1 cellular context compared by ENCODE assay signal in the genomic region with DNA sequence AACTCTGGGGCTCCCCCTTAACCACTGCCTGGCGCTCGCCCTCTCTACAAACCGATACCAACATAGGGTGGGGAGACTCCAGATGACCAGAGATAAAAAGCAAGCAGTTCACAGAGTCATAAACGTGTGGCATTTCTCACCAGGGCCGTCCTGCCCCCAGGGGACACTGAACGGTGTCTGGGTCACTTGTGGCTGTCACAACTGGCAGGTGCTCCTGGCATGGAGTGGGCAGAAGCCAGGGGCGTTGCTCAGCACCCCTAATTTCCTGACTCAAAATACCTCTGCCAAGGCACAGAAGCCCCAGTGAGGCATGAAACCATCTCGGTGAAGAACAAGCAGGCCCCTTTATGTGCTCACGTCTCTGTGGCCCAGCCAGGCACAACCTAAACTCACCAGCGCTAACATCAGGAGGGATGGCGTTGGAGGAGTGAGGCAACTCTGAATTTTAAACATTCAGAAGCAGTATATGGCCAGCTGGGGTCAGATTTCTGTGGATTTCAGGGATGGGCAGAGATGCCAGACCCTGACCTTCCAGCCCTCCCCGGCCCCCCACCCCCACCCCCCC.
TF ChIP-seq lines count a peak whose summit lies in the region.

No MANE protein-coding gene starts in this region.

TF ChIP-seq in GM12878, 131 proteins besides CTCF, POLR2A, EP300 and RAD21 (continues in another document):
- TF ChIP-seq, protein P1, sequence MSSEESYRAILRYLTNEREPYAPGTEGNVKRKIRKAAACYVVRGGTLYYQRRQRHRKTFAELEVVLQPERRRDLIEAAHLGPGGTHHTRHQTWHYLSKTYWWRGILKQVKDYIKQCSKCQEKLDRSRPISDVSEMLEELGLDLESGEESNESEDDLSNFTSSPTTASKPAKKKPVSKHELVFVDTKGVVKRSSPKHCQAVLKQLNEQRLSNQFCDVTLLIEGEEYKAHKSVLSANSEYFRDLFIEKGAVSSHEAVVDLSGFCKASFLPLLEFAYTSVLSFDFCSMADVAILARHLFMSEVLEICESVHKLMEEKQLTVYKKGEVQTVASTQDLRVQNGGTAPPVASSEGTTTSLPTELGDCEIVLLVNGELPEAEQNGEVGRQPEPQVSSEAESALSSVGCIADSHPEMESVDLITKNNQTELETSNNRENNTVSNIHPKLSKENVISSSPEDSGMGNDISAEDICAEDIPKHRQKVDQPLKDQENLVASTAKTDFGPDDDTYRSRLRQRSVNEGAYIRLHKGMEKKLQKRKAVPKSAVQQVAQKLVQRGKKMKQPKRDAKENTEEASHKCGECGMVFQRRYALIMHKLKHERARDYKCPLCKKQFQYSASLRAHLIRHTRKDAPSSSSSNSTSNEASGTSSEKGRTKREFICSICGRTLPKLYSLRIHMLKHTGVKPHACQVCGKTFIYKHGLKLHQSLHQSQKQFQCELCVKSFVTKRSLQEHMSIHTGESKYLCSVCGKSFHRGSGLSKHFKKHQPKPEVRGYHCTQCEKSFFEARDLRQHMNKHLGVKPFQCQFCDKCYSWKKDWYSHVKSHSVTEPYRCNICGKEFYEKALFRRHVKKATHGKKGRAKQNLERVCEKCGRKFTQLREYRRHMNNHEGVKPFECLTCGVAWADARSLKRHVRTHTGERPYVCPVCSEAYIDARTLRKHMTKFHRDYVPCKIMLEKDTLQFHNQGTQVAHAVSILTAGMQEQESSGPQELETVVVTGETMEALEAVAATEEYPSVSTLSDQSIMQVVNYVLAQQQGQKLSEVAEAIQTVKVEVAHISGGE (CRISPR knock-in tag; IDR thresholded peaks at IDR 0.05) = no peak
- no peak for TF ChIP-seq POU2F2 (IDR thresholded peaks at IDR 0.05; ENCODE audit: borderline replicate concordance, low read depth, low read length)
- TF ChIP-seq, protein P2, sequence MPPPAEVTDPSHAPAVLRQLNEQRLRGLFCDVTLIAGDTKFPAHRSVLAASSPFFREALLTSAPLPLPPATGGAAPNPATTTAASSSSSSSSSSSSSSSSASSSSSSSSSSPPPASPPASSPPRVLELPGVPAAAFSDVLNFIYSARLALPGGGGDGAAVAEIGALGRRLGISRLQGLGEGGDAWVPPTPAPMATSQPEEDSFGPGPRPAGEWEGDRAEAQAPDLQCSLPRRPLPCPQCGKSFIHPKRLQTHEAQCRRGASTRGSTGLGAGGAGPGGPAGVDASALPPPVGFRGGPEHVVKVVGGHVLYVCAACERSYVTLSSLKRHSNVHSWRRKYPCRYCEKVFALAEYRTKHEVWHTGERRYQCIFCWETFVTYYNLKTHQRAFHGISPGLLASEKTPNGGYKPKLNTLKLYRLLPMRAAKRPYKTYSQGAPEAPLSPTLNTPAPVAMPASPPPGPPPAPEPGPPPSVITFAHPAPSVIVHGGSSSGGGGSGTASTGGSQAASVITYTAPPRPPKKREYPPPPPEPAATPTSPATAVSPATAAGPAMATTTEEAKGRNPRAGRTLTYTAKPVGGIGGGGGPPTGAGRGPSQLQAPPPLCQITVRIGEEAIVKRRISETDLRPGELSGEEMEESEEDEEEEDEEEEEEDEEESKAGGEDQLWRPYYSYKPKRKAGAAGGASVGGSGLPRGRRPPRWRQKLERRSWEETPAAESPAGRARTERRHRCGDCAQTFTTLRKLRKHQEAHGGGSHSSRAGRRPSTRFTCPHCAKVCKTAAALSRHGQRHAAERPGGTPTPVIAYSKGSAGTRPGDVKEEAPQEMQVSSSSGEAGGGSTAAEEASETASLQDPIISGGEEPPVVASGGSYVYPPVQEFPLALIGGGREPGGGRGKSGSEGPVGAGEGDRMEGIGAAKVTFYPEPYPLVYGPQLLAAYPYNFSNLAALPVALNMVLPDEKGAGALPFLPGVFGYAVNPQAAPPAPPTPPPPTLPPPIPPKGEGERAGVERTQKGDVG (CRISPR knock-in tag; IDR thresholded peaks at IDR 0.05) = no peak
- no peak for TF ChIP-seq ZNF207 (IDR thresholded peaks at IDR 0.05; ENCODE audit: borderline replicate concordance)
- TF ChIP-seq MTA3 (IDR thresholded peaks at IDR 0.05; ENCODE audit: borderline replicate concordance, low read length) = no peak
- no peak for TF ChIP-seq POLR2AphosphoS2 (IDR thresholded peaks at IDR 0.05; ENCODE audit: low read depth, low read length)
- TF ChIP-seq PAX5 (IDR thresholded peaks at IDR 0.05; ENCODE audit: borderline replicate concordance, low read depth, low read length) = no peak
- TF ChIP-seq, protein P3, sequence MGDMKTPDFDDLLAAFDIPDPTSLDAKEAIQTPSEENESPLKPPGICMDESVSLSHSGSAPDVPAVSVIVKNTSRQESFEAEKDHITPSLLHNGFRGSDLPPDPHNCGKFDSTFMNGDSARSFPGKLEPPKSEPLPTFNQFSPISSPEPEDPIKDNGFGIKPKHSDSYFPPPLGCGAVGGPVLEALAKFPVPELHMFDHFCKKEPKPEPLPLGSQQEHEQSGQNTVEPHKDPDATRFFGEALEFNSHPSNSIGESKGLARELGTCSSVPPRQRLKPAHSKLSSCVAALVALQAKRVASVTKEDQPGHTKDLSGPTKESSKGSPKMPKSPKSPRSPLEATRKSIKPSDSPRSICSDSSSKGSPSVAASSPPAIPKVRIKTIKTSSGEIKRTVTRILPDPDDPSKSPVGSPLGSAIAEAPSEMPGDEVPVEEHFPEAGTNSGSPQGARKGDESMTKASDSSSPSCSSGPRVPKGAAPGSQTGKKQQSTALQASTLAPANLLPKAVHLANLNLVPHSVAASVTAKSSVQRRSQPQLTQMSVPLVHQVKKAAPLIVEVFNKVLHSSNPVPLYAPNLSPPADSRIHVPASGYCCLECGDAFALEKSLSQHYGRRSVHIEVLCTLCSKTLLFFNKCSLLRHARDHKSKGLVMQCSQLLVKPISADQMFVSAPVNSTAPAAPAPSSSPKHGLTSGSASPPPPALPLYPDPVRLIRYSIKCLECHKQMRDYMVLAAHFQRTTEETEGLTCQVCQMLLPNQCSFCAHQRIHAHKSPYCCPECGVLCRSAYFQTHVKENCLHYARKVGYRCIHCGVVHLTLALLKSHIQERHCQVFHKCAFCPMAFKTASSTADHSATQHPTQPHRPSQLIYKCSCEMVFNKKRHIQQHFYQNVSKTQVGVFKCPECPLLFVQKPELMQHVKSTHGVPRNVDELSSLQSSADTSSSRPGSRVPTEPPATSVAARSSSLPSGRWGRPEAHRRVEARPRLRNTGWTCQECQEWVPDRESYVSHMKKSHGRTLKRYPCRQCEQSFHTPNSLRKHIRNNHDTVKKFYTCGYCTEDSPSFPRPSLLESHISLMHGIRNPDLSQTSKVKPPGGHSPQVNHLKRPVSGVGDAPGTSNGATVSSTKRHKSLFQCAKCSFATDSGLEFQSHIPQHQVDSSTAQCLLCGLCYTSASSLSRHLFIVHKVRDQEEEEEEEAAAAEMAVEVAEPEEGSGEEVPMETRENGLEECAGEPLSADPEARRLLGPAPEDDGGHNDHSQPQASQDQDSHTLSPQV (IDR thresholded peaks at IDR 0.05) = no peak
- no peak for TF ChIP-seq SMARCA5 (IDR thresholded peaks at IDR 0.05)
- TF ChIP-seq RBBP5 (conservative IDR thresholded peaks at IDR 0.05) = no peak
- TF ChIP-seq MYC (IDR thresholded peaks at IDR 0.05; ENCODE audit: insufficient read depth, insufficient read length, insufficient replicate concordance, low read length, severe bottlenecking) = no peak
- no peak for TF ChIP-seq RELA (IDR thresholded peaks at IDR 0.05; ENCODE audit: borderline replicate concordance, partially characterized antibody)
- no peak for TF ChIP-seq MXI1 (IDR thresholded peaks at IDR 0.05; ENCODE audit: low read depth, low read length)
- TF ChIP-seq FOXK2 (IDR thresholded peaks at IDR 0.05) = no peak
- TF ChIP-seq TARDBP (IDR thresholded peaks at IDR 0.05; ENCODE audit: borderline replicate concordance) = no peak
- TF ChIP-seq SIX5 (IDR thresholded peaks at IDR 0.05; ENCODE audit: low read depth, low read length, severe bottlenecking) = no peak
- TF ChIP-seq EGR1 (IDR thresholded peaks at IDR 0.05; ENCODE audit: borderline replicate concordance in 1 of 2, low read depth in 2 of 2, low read length in 2 of 2) = no peak
- TF ChIP-seq HDGF (IDR thresholded peaks at IDR 0.05) = no peak
- TF ChIP-seq RAD51 (IDR thresholded peaks at IDR 0.05) = no peak
- TF ChIP-seq, protein P4, sequence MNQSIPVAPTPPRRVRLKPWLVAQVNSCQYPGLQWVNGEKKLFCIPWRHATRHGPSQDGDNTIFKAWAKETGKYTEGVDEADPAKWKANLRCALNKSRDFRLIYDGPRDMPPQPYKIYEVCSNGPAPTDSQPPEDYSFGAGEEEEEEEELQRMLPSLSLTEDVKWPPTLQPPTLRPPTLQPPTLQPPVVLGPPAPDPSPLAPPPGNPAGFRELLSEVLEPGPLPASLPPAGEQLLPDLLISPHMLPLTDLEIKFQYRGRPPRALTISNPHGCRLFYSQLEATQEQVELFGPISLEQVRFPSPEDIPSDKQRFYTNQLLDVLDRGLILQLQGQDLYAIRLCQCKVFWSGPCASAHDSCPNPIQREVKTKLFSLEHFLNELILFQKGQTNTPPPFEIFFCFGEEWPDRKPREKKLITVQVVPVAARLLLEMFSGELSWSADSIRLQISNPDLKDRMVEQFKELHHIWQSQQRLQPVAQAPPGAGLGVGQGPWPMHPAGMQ (IDR thresholded peaks at IDR 0.05; ENCODE audit: borderline replicate concordance) = no peak
- no peak for TF ChIP-seq NRF1 (conservative IDR thresholded peaks at IDR 0.05; ENCODE audit: low read depth, low read length)
- TF ChIP-seq KLF5 (IDR thresholded peaks at IDR 0.05; ENCODE audit: partially characterized antibody) = no peak
- no peak for TF ChIP-seq SUZ12 (IDR thresholded peaks at IDR 0.05; ENCODE audit: unreplicated experiment)
- TF ChIP-seq, protein P5, sequence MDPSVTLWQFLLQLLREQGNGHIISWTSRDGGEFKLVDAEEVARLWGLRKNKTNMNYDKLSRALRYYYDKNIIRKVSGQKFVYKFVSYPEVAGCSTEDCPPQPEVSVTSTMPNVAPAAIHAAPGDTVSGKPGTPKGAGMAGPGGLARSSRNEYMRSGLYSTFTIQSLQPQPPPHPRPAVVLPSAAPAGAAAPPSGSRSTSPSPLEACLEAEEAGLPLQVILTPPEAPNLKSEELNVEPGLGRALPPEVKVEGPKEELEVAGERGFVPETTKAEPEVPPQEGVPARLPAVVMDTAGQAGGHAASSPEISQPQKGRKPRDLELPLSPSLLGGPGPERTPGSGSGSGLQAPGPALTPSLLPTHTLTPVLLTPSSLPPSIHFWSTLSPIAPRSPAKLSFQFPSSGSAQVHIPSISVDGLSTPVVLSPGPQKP (IDR thresholded peaks at IDR 0.05; ENCODE audit: low read depth, low read length) = no peak
- TF ChIP-seq, protein P6, sequence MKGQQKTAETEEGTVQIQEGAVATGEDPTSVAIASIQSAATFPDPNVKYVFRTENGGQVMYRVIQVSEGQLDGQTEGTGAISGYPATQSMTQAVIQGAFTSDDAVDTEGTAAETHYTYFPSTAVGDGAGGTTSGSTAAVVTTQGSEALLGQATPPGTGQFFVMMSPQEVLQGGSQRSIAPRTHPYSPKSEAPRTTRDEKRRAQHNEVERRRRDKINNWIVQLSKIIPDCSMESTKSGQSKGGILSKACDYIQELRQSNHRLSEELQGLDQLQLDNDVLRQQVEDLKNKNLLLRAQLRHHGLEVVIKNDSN (IDR thresholded peaks at IDR 0.05; ENCODE audit: borderline replicate concordance, extremely low read length, insufficient read depth, low read depth, low read length) = no peak
- TF ChIP-seq GATAD2B (conservative IDR thresholded peaks at IDR 0.05; ENCODE audit: low read depth) = 0 out of 2 replicates have a peak, but pooled peaks have one; percentile 39
- TF ChIP-seq TCF7 (IDR thresholded peaks at IDR 0.05; ENCODE audit: borderline replicate concordance) = no peak
- TF ChIP-seq STAT3 (IDR thresholded peaks at IDR 0.05; ENCODE audit: low read depth, low read length) = no peak
- TF ChIP-seq, protein P7, sequence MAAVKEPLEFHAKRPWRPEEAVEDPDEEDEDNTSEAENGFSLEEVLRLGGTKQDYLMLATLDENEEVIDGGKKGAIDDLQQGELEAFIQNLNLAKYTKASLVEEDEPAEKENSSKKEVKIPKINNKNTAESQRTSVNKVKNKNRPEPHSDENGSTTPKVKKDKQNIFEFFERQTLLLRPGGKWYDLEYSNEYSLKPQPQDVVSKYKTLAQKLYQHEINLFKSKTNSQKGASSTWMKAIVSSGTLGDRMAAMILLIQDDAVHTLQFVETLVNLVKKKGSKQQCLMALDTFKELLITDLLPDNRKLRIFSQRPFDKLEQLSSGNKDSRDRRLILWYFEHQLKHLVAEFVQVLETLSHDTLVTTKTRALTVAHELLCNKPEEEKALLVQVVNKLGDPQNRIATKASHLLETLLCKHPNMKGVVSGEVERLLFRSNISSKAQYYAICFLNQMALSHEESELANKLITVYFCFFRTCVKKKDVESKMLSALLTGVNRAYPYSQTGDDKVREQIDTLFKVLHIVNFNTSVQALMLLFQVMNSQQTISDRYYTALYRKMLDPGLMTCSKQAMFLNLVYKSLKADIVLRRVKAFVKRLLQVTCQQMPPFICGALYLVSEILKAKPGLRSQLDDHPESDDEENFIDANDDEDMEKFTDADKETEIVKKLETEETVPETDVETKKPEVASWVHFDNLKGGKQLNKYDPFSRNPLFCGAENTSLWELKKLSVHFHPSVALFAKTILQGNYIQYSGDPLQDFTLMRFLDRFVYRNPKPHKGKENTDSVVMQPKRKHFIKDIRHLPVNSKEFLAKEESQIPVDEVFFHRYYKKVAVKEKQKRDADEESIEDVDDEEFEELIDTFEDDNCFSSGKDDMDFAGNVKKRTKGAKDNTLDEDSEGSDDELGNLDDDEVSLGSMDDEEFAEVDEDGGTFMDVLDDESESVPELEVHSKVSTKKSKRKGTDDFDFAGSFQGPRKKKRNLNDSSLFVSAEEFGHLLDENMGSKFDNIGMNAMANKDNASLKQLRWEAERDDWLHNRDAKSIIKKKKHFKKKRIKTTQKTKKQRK (IDR thresholded peaks at IDR 0.05; ENCODE audit: low read depth, low read length) = no peak
- TF ChIP-seq DPF2 (IDR thresholded peaks at IDR 0.05) = peak; percentile 49; the same call in 1 of the 2 replicates
- TF ChIP-seq, protein P8, sequence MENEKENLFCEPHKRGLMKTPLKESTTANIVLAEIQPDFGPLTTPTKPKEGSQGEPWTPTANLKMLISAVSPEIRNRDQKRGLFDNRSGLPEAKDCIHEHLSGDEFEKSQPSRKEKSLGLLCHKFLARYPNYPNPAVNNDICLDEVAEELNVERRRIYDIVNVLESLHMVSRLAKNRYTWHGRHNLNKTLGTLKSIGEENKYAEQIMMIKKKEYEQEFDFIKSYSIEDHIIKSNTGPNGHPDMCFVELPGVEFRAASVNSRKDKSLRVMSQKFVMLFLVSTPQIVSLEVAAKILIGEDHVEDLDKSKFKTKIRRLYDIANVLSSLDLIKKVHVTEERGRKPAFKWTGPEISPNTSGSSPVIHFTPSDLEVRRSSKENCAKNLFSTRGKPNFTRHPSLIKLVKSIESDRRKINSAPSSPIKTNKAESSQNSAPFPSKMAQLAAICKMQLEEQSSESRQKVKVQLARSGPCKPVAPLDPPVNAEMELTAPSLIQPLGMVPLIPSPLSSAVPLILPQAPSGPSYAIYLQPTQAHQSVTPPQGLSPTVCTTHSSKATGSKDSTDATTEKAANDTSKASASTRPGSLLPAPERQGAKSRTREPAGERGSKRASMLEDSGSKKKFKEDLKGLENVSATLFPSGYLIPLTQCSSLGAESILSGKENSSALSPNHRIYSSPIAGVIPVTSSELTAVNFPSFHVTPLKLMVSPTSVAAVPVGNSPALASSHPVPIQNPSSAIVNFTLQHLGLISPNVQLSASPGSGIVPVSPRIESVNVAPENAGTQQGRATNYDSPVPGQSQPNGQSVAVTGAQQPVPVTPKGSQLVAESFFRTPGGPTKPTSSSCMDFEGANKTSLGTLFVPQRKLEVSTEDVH (IDR thresholded peaks at IDR 0.05; ENCODE audit: low read depth, partially characterized antibody) = no peak
- no peak for TF ChIP-seq SUPT20H (IDR thresholded peaks at IDR 0.05; ENCODE audit: borderline replicate concordance, control insufficient read depth, low read depth, low read length)
- no peak for TF ChIP-seq BRCA1 (IDR thresholded peaks at IDR 0.05; ENCODE audit: low read depth, low read length)
- no peak for TF ChIP-seq ZZZ3 (IDR thresholded peaks at IDR 0.05; ENCODE audit: control insufficient read depth, insufficient read length, low read depth)
- TF ChIP-seq TCF3 (IDR thresholded peaks at IDR 0.05; ENCODE audit: borderline replicate concordance, insufficient read depth, low read depth, low read length) = no peak
- no peak for TF ChIP-seq EZH2 (IDR thresholded peaks at IDR 0.05; ENCODE audit: borderline replicate concordance, control insufficient read depth, low read depth, low read length)
- TF ChIP-seq CHD1 (IDR thresholded peaks at IDR 0.05; ENCODE audit: low read depth, low read length) = no peak
